In genomic region chr14:104880584-104881210, GRCh38 we compare ENCODE assay signal across 20 cellular contexts. TPM values are rescaled to one million over a fixed set of nuclear protein-coding genes. Genes with fewer than 3 reads are reported as not detected.
A peak's percentile ranks its signal among the peaks of the same experiment; 100 is the strongest.
DNase-seq lines count a peak whose midpoint lies in the region; FAIRE-seq and TF ChIP-seq lines count a peak whose summit lies in the region.
"Had no signal": no experiment of that assay in that cellular context is flagged by ENCODE, and none has a peak within 500 bp of the region (broad histone marks: within the 10 kb centered on the region; RNA-seq: fewer than 3 reads in every experiment).

No MANE protein-coding gene starts in this region.

- H4K20me1 ChIP-seq in astrocyte (ENCODE audit: insufficient read depth, low read length), result peaks cover 54% of the 10 kb centered on the region

- H3K4me1 ChIP-seq in astrocyte (ENCODE audit: insufficient read depth, low read length) (no peaks in the 10 kb centered on the region), breast epithelium (no peaks in the 10 kb centered on the region)
- H3K4me1 ChIP-seq: SJSA1 had no signal

- no peak overlapping the region for H3K9ac ChIP-seq in astrocyte (ENCODE audit: low read length)

- TF ChIP-seq POLR2A in breast epithelium (IDR thresholded peaks at IDR 0.05), result no peak

- no peak overlapping the region for H3K27ac ChIP-seq in astrocyte (ENCODE audit: low read depth, low read length)
- H3K27ac ChIP-seq in breast epithelium, result no peak overlapping the region
- H3K27ac ChIP-seq: SJSA1 had no signal

- FAIRE-seq in astrocyte (lab: Jason Lieb, UNC), result no peak
- FAIRE-seq in urothelium cell line (lab: Jason Lieb, UNC), result no peak

- no peak overlapping the region for H3K4me2 ChIP-seq in astrocyte (ENCODE audit: low read length)

- intact Hi-C loops in breast epithelium (cut with DNase I; ENCODE audit: low total_unique reads), result no loop called here

- DNase-seq in activated naive CD8-positive, alpha-beta T cell treated with anti-CD3 and anti-CD28 coated beads for 36 hours, result no peak
- DNase-seq in H7, result peak; percentile 26
- DNase-seq in astrocyte (ENCODE audit: low read depth), result no peak
- DNase-seq in breast epithelium (ENCODE audit: low spot score in 2 of 2), result no peak
- DNase-seq in urothelium cell line (ENCODE audit: low spot score), result no peak
- no peak for DNase-seq in germinal center (ENCODE audit: low spot score)
- DNase-seq: Caco-2; CD4-positive, alpha-beta T cell; GDM1; H9; Kasumi-1; MG63; NCI-H1048 had no signal

- no peak for TF ChIP-seq CTCF in astrocyte (IDR thresholded peaks at IDR 0.05; ENCODE audit: insufficient read depth, low read depth, low read length)
- no peak for TF ChIP-seq CTCF in nephron (IDR thresholded peaks at IDR 0.05; ENCODE audit: unreplicated experiment in 3 of 3)
- no peak for TF ChIP-seq CTCF in breast epithelium (IDR thresholded peaks at IDR 0.05)

- H3K9me3 ChIP-seq in astrocyte (ENCODE audit: insufficient read depth, low read depth, low read length) (no peaks in the 10 kb centered on the region), breast epithelium (no peaks in the 10 kb centered on the region)
- H3K9me3 ChIP-seq: Caco-2, MG63, SJSA1 had no signal

- no peaks in the 10 kb centered on the region for H3K27me3 Mint-ChIP-seq in activated naive CD8-positive, alpha-beta T cell
- no peaks in the 10 kb centered on the region for H3K27me3 Mint-ChIP-seq in activated naive CD8-positive, alpha-beta T cell treated with anti-CD3 and anti-CD28 coated beads for 36 hours
- H3K27me3 Mint-ChIP-seq in astrocyte (ENCODE audit: low read depth, unreplicated experiment) (no peaks in the 10 kb centered on the region), nephron (ENCODE audit: low read depth) (no peaks in the 10 kb centered on the region)
- H3K27me3 Mint-ChIP-seq: B cell; CD4-positive, alpha-beta T cell had no signal

- H3K36me3 Mint-ChIP-seq in activated naive CD8-positive, alpha-beta T cell, result no peaks in the 10 kb centered on the region
- H3K36me3 Mint-ChIP-seq in activated naive CD8-positive, alpha-beta T cell treated with anti-CD3 and anti-CD28 coated beads for 36 hours, result no peaks in the 10 kb centered on the region
- H3K36me3 Mint-ChIP-seq in astrocyte (ENCODE audit: low read depth, unreplicated experiment) (peaks cover 5% of the 10 kb centered on the region), nephron (ENCODE audit: low read depth) (no peaks in the 10 kb centered on the region)

- no peak overlapping the region for H2AFZ ChIP-seq in astrocyte (ENCODE audit: low read depth, low read length)

- no peaks in the 10 kb centered on the region for H3K9me3 Mint-ChIP-seq in activated naive CD8-positive, alpha-beta T cell (ENCODE audit: low read depth)
- H3K9me3 Mint-ChIP-seq in activated naive CD8-positive, alpha-beta T cell treated with anti-CD3 and anti-CD28 coated beads for 36 hours, result no peaks in the 10 kb centered on the region
- H3K9me3 Mint-ChIP-seq in astrocyte (ENCODE audit: unreplicated experiment), result no peaks in the 10 kb centered on the region
- H3K9me3 Mint-ChIP-seq in nephron, result no peaks in the 10 kb centered on the region
- H3K9me3 Mint-ChIP-seq: CD4-positive, alpha-beta T cell; H9 had no signal

- H3K27me3 ChIP-seq in H7 (ENCODE audit: control insufficient read depth, insufficient read depth, low read length) (no peaks in the 10 kb centered on the region), astrocyte (ENCODE audit: insufficient read depth, low read length) (no peaks in the 10 kb centered on the region), breast epithelium (no peaks in the 10 kb centered on the region)
- H3K27me3 ChIP-seq: MG63, SJSA1 had no signal

- peaks cover 5% of the 10 kb centered on the region for H3K36me3 ChIP-seq in H7 (replicated peaks; ENCODE audit: control insufficient read depth, insufficient read depth, low read length)
- H3K36me3 ChIP-seq in astrocyte (ENCODE audit: insufficient read depth, low read length), result peaks cover 3% of the 10 kb centered on the region
- H3K36me3 ChIP-seq in breast epithelium, result no peaks in the 10 kb centered on the region

- H3K27ac Mint-ChIP-seq in activated naive CD8-positive, alpha-beta T cell, result no peak overlapping the region
- no peak overlapping the region for H3K27ac Mint-ChIP-seq in activated naive CD8-positive, alpha-beta T cell treated with anti-CD3 and anti-CD28 coated beads for 36 hours
- H3K27ac Mint-ChIP-seq in astrocyte (ENCODE audit: unreplicated experiment) (peak overlapping the region; percentile 91), nephron (peak overlapping the region in 2 of 3 experiments; percentile 11 to 46)
- H3K27ac Mint-ChIP-seq: B cell; CD4-positive, alpha-beta T cell had no signal

- H3K4me3 ChIP-seq in H7 (ENCODE audit: insufficient read depth, low read depth, low read length) (no peak overlapping the region), astrocyte (ENCODE audit: insufficient read depth, low read depth, low read length) (no peak overlapping the region), breast epithelium (no peak overlapping the region)
- H3K4me3 ChIP-seq: MG63, SJSA1 had no signal

- peaks cover 1% of the 10 kb centered on the region for H3K79me2 ChIP-seq in astrocyte (ENCODE audit: insufficient read depth, low read length)

- H3K4me3 Mint-ChIP-seq in activated naive CD8-positive, alpha-beta T cell, result peak overlapping the region; percentile 31
- H3K4me3 Mint-ChIP-seq in activated naive CD8-positive, alpha-beta T cell treated with anti-CD3 and anti-CD28 coated beads for 36 hours, result no peak overlapping the region
- H3K4me3 Mint-ChIP-seq in astrocyte (ENCODE audit: unreplicated experiment) (no peak overlapping the region), nephron (no peak overlapping the region)
- H3K4me3 Mint-ChIP-seq: B cell; CD4-positive, alpha-beta T cell had no signal

- no peaks in the 10 kb centered on the region for H3K4me1 Mint-ChIP-seq in activated naive CD8-positive, alpha-beta T cell (ENCODE audit: low read depth)
- H3K4me1 Mint-ChIP-seq in activated naive CD8-positive, alpha-beta T cell treated with anti-CD3 and anti-CD28 coated beads for 36 hours, result no peaks in the 10 kb centered on the region
- no peaks in the 10 kb centered on the region for H3K4me1 Mint-ChIP-seq in astrocyte (ENCODE audit: low read depth, unreplicated experiment)
- H3K4me1 Mint-ChIP-seq in nephron, result peaks cover 14% of the 10 kb centered on the region
- H3K4me1 Mint-ChIP-seq: B cell had no signal

RNA-seq across cellular contexts. Expression of gene CEP170B, which starts 15.6 kb away (rescaled TPM):
- 1 to 10 TPM; 4.6 to 4.7 TPM for total RNA-seq in activated naive CD8-positive, alpha-beta T cell treated with anti-CD3 and anti-CD28 coated beads for 36 hours
- total RNA-seq in H7 (2014; rRNA removed; shearing (Covaris generic)), result 20.8 and 21.4 TPM in 2 replicates
- total RNA-seq in astrocyte (50.3 and 55.4 TPM in 2 replicates), breast epithelium (10 to 100 TPM; 10.1 to 14.8 (median 13.8) TPM)

RNA-seq across cellular contexts. Expression of gene PLD4, which starts 44.0 kb away (rescaled TPM):
- total RNA-seq in activated naive CD8-positive, alpha-beta T cell treated with anti-CD3 and anti-CD28 coated beads for 36 hours, result not detected
- 0.11 TPM in 1 of 2 replicates, not detected in the other for total RNA-seq in H7 (2014; rRNA removed; shearing (Covaris generic))
- total RNA-seq in astrocyte (0.14 and 0.60 TPM in 2 replicates), breast epithelium (1 to 10 TPM in 1 of 3 donors, under 1 TPM in 1, not detected in 1; 0.33 to 4.0 TPM)
- total RNA-seq: A172, Caco-2, Daoy, H9, NCI-H460, SJSA1 had no signal

Comparison
In these comparisons a context has a peak if more than half of its experiments do, and no peak if none do; other contexts are left out.
1. H3K27ac Mint-ChIP-seq: peak in astrocyte (single experiment) and nephron (2 of 3); none in activated naive CD8-positive, alpha-beta T cell (single experiment) and activated naive CD8-positive, alpha-beta T cell treated with anti-CD3 and anti-CD28 coated beads for 36 hours (single experiment).